Comparison of ENCODE assay signal across 1 cellular context in the genomic region with DNA sequence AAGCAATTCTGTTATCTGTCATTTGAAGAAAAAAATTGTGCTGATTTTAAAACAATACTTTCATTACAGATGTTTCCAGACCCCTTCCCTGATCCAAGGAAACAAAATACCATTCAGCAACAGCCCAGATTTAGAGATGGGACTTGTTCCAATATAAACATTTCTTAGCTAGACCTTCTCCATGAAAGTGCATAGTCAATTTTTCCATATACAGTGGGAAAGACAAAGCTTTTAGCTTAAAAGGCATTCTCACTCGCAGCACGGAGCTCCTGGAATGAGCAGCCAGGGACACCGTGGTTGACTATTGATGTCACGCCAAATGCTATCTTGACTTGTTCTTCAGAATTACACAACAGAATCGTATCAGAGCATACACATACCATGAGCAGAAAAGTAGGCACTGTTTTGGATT.
A peak's percentile ranks its signal among the peaks of the same experiment; 100 is the strongest.
TF ChIP-seq lines count a peak whose summit lies in the region.

No MANE protein-coding gene starts in this region.

TF ChIP-seq in IMR-90, 13 proteins besides CTCF, POLR2A, EP300 and RAD21:
- TF ChIP-seq MAFK (IDR thresholded peaks at IDR 0.05; ENCODE audit: low read depth, low read length): no peak
- TF ChIP-seq SMC3 (IDR thresholded peaks at IDR 0.05; ENCODE audit: low read depth, low read length): no peak
- no peak for TF ChIP-seq CHD1 (IDR thresholded peaks at IDR 0.05; ENCODE audit: low read depth, low read length)
- TF ChIP-seq MAZ (IDR thresholded peaks at IDR 0.05; ENCODE audit: borderline replicate concordance, low read depth, low read length): no peak
- TF ChIP-seq NFE2L2 (IDR thresholded peaks at IDR 0.05; ENCODE audit: low read depth, low read length): peak; percentile 39; the same call in 1 of the 2 replicates
- TF ChIP-seq RFX5 (IDR thresholded peaks at IDR 0.05; ENCODE audit: low read depth, low read length): no peak
- no peak for TF ChIP-seq RCOR1 (IDR thresholded peaks at IDR 0.05; ENCODE audit: insufficient replicate concordance, low read length)
- TF ChIP-seq USF2 (IDR thresholded peaks at IDR 0.05; ENCODE audit: low read depth, low read length): no peak
- TF ChIP-seq MXI1 (IDR thresholded peaks at IDR 0.05; ENCODE audit: borderline replicate concordance, low read depth, low read length): no peak
- TF ChIP-seq CEBPB (IDR thresholded peaks at IDR 0.05; ENCODE audit: low read depth, low read length): peak; percentile 76
- no peak for TF ChIP-seq FOS (IDR thresholded peaks at IDR 0.05; ENCODE audit: low read depth, low read length)
- TF ChIP-seq, protein P1, sequence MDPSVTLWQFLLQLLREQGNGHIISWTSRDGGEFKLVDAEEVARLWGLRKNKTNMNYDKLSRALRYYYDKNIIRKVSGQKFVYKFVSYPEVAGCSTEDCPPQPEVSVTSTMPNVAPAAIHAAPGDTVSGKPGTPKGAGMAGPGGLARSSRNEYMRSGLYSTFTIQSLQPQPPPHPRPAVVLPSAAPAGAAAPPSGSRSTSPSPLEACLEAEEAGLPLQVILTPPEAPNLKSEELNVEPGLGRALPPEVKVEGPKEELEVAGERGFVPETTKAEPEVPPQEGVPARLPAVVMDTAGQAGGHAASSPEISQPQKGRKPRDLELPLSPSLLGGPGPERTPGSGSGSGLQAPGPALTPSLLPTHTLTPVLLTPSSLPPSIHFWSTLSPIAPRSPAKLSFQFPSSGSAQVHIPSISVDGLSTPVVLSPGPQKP (IDR thresholded peaks at IDR 0.05; ENCODE audit: borderline replicate concordance, low read depth, low read length): no peak
- TF ChIP-seq BHLHE40 (IDR thresholded peaks at IDR 0.05; ENCODE audit: low read depth, low read length): no peak
